In genomic region chr1:90132306-90132705, GRCh38 we compare ENCODE assay signal across 1 cellular context.
TF ChIP-seq lines count a peak whose summit lies in the region.

No MANE protein-coding gene starts in this region.

TF ChIP-seq in WTC11, 78 proteins besides CTCF, POLR2A, EP300 and RAD21 (continued from another document):
- TF ChIP-seq ERG (CRISPR knock-in tag; IDR thresholded peaks at IDR 0.05) (no peak), NFYB (CRISPR knock-in tag; conservative IDR thresholded peaks at IDR 0.05; ENCODE audit: low read depth) (no peak), ETV6 (CRISPR knock-in tag; IDR thresholded peaks at IDR 0.05) (no peak), E2F5 (CRISPR knock-in tag; IDR thresholded peaks at IDR 0.05) (no peak)
